Comparison of ENCODE assay signal across 10 cellular contexts in the genomic region with DNA sequence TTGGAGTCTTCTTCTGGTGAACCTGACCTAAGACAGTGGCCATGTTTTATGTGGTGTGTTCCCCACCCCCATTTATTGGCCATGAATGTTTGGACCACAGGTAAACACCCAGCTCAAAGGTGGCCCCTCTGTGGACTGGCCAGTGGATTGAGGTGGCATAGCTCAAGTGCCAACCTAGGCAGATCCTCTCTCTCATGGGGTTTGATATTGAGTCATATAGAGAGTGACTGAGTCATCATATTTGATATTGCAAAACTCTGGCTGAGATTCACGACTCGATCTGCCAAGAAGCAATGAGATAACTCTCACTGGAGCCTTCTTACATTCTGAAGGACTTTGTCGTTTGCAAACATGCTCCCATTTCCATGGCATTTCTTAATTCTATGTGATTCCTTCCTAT. TPM values are rescaled to one million over a fixed set of nuclear protein-coding genes. Genes with fewer than 3 reads are reported as not detected.
DNase-seq lines count a peak whose midpoint lies in the region; TF ChIP-seq lines count a peak whose summit lies in the region.
"Had no signal": no experiment of that assay in that cellular context is flagged by ENCODE, and none has a peak within 500 bp of the region (broad histone marks: within the 10 kb centered on the region; RNA-seq: fewer than 3 reads in every experiment).

No MANE protein-coding gene starts in this region.

- H3K36me3 ChIP-seq in subcutaneous abdominal adipose tissue (ENCODE audit: control insufficient read depth in 5 of 5, insufficient read depth in 5 of 5, low read length in 5 of 5) (no peaks in the 10 kb centered on the region), H7 (replicated peaks; ENCODE audit: control insufficient read depth, insufficient read depth, low read length) (no peaks in the 10 kb centered on the region), WERI-Rb-1 (no peaks in the 10 kb centered on the region)

- H3K9me3 ChIP-seq in subcutaneous abdominal adipose tissue (ENCODE audit: control insufficient read depth in 5 of 5, low read length in 5 of 5) (no peaks in the 10 kb centered on the region), WERI-Rb-1 (ENCODE audit: severe bottlenecking) (no peaks in the 10 kb centered on the region)

- H3K27me3 Mint-ChIP-seq in HFFc6 (ENCODE audit: insufficient read depth): peaks cover 8% of the 10 kb centered on the region

- no peak overlapping the region for H3K27ac Mint-ChIP-seq in HFFc6

- H3K4me1 ChIP-seq in subcutaneous abdominal adipose tissue (ENCODE audit: control insufficient read depth in 5 of 5, insufficient read depth in 5 of 5, low read length in 5 of 5): peaks cover 2 to 31% (median 19%) of the 10 kb centered on the region in 5 donors

- H3K4me1 Mint-ChIP-seq in HFFc6 (ENCODE audit: low read depth): peaks cover 19% of the 10 kb centered on the region

- no peak for TF ChIP-seq CTCF in HFFc6 (IDR thresholded peaks at IDR 0.05)
- no peak for TF ChIP-seq CTCF in astrocyte of the spinal cord (IDR thresholded peaks at IDR 0.05; ENCODE audit: low read depth, low read length)
- TF ChIP-seq CTCF in WERI-Rb-1 (IDR thresholded peaks at IDR 0.05; ENCODE audit: low read depth, low read length): no peak

- H3K27ac ChIP-seq in subcutaneous abdominal adipose tissue (ENCODE audit: low read depth, low read length) (peak overlapping the region; percentile 71), WERI-Rb-1 (no peak overlapping the region)

- H3K4me3 ChIP-seq in astrocyte of the spinal cord (ENCODE audit: low read depth, low read length): no peak overlapping the region
- H3K4me3 ChIP-seq in subcutaneous abdominal adipose tissue (ENCODE audit: low read depth in 1 of 5, low read length in 5 of 5): peak overlapping the region in 1 of 5 donors; percentile 51
- no peak overlapping the region for H3K4me3 ChIP-seq in H7 (ENCODE audit: insufficient read depth, low read depth, low read length)
- no peak overlapping the region for H3K4me3 ChIP-seq in WERI-Rb-1 (ENCODE audit: low read depth, low read length)

- in situ Hi-C loops in astrocyte of the spinal cord (cut with HindIII; ENCODE audit: low sequenced_read_pairs): no loop called here

- H3K27me3 ChIP-seq in subcutaneous abdominal adipose tissue (ENCODE audit: control insufficient read depth in 5 of 5, insufficient read depth in 4 of 5, low read length in 5 of 5) (no peaks in the 10 kb centered on the region), H7 (ENCODE audit: control insufficient read depth, insufficient read depth, low read length) (no peaks in the 10 kb centered on the region), WERI-Rb-1 (ENCODE audit: insufficient read depth, low read depth, severe bottlenecking) (peaks cover 7% of the 10 kb centered on the region)

- no peak overlapping the region for H3K4me3 Mint-ChIP-seq in HFFc6

- H3K9ac ChIP-seq in subcutaneous abdominal adipose tissue (ENCODE audit: low read length in 5 of 5): no peak overlapping the region

- 0 out of 2 replicates have a peak, but pooled peaks cover 4% of the 10 kb centered on the region for H3K36me3 Mint-ChIP-seq in HFFc6 (ENCODE audit: low read depth)

- DNase-seq in HFFc6 (peak; percentile 55), astrocyte of the spinal cord (ENCODE audit: low read depth, low spot score) (peak; percentile 37), hepatic stellate cell (ENCODE audit: low spot score) (peak; percentile 63), H7 (no peak), 8988T (no peak), WERI-Rb-1 (no peak)
- DNase-seq in activated naive CD4-positive, alpha-beta T cell treated with anti-CD3 and anti-CD28 coated beads, Interleukin-2, amount 50 U/mL, for 16 hours: no peak
- DNase-seq: activated CD4-positive, alpha-beta T cell treated with anti-CD3 and anti-CD28 coated beads for 48 hours had no signal

- H3K9me3 Mint-ChIP-seq in HFFc6: no peaks in the 10 kb centered on the region

RNA-seq across cellular contexts. Expression of a gene that starts 10.5 kb away (rescaled TPM):
- not detected for total RNA-seq in HFFc6 (2021; fragmentation: NEBNext Ultra II Directional; extraction: Animal tissue kit (Norgen Biotek cat#: 25700))
- total RNA-seq in H7 (2014; rRNA removed; shearing (Covaris generic)): 0.21 and 0.37 TPM in 2 replicates
- total RNA-seq: activated naive CD4-positive, alpha-beta T cell treated with anti-CD3 and anti-CD28 coated beads, Interleukin-2, amount 50 U/mL, for 72 hours had no signal

Comparison
In these comparisons a context has a peak if more than half of its experiments do, and no peak if none do; other contexts are left out.
1. DNase-seq: peak in HFFc6 (single experiment), astrocyte of the spinal cord (single experiment) and hepatic stellate cell (single experiment); none in H7 (single experiment), 8988T (single experiment), WERI-Rb-1 (single experiment) and activated naive CD4-positive, alpha-beta T cell treated with anti-CD3 and anti-CD28 coated beads, Interleukin-2, amount 50 U/mL, for 16 hours (single experiment).